In genomic region chr2:202278944-202279343, GRCh38 we compare ENCODE assay signal across 9 cellular contexts. TPM values are rescaled to one million over a fixed set of nuclear protein-coding genes. Genes with fewer than 3 reads are reported as not detected.
DNase-seq lines count a peak whose midpoint lies in the region; ATAC-seq and TF ChIP-seq lines count a peak whose summit lies in the region.
"Had no signal": no experiment of that assay in that cellular context is flagged by ENCODE, and none has a peak within 500 bp of the region (broad histone marks: within the 10 kb centered on the region; RNA-seq: fewer than 3 reads in every experiment).

No MANE protein-coding gene starts in this region.

- no peaks in the 10 kb centered on the region for H3K9me3 Mint-ChIP-seq in WTC11
- no peaks in the 10 kb centered on the region for H3K9me3 Mint-ChIP-seq in stimulated activated naive CD8-positive, alpha-beta T cell treated with anti-CD3 and anti-CD28 coated beads, Interleukin-15, amount 100 ng/mL, for 72 hours
- H3K9me3 Mint-ChIP-seq: T-cell had no signal

- CTCF ChIA-PET in WTC11 (lab: Charles Lee), result interaction anchor here (0.6 to 1.2 kb wide), 5 partner anchors 9 to 97 kb away, joined by 3 to 4 read pairs (median 3); partner anchors contain the start of gene BMPR2

- H3K27ac Mint-ChIP-seq in WTC11, result no peak overlapping the region
- H3K27ac Mint-ChIP-seq in stimulated activated naive CD8-positive, alpha-beta T cell treated with anti-CD3 and anti-CD28 coated beads, Interleukin-15, amount 100 ng/mL, for 72 hours, result peak overlapping the region; percentile 97 to 98

- peaks cover 0 to 86% (median 38%) of the 10 kb centered on the region in 9 donors for H3K36me3 ChIP-seq in heart right ventricle

- H3K9me3 ChIP-seq in heart right ventricle, result no peaks in the 10 kb centered on the region

- H3K4me3 Mint-ChIP-seq in WTC11, result no peak overlapping the region
- no peak overlapping the region for H3K4me3 Mint-ChIP-seq in stimulated activated naive CD8-positive, alpha-beta T cell treated with anti-CD3 and anti-CD28 coated beads, Interleukin-15, amount 100 ng/mL, for 72 hours

- no peaks in the 10 kb centered on the region for H3K4me1 Mint-ChIP-seq in WTC11
- H3K4me1 Mint-ChIP-seq in stimulated activated naive CD8-positive, alpha-beta T cell treated with anti-CD3 and anti-CD28 coated beads, Interleukin-15, amount 100 ng/mL, for 72 hours, result peaks cover 38% of the 10 kb centered on the region

- TF ChIP-seq RAD21 in Ishikawa (IDR thresholded peaks at IDR 0.05; ENCODE audit: low read depth), result peak; percentile 49

- POLR2A ChIA-PET in WTC11 (lab: Charles Lee), result interaction anchor here (1.3 kb wide), 1 partner anchor 9 kb away, joined by 3 read pairs; no protein-coding TSS in a partner anchor

- peaks cover 0 to 32% (median 21%) of the 10 kb centered on the region in 9 donors for H3K4me1 ChIP-seq in heart right ventricle

- WGBS in heart right ventricle, 2 donors, result 3 to 12% methylated on average over 1 of the region's 1 CpG

- TF ChIP-seq CTCF in WTC11 (IDR thresholded peaks at IDR 0.05), result no peak
- TF ChIP-seq CTCF in heart right ventricle (IDR thresholded peaks at IDR 0.05), result peak; percentile 28 to 80 (median 65)

- intact Hi-C loops in heart right ventricle (cut with DNase I), result loop anchor here in 3 of 10 donors (2.0 to 5.0 kb wide), 2 partner anchors 98 kb away; partner anchors contain the start of gene BMPR2 (in 3 of the 3)

- TF ChIP-seq EP300 in Ishikawa (IDR thresholded peaks at IDR 0.05; ENCODE audit: borderline replicate concordance), result no peak

- H3K27me3 Mint-ChIP-seq in WTC11 (ENCODE audit: low read depth), result no peaks in the 10 kb centered on the region
- H3K27me3 Mint-ChIP-seq in stimulated activated naive CD8-positive, alpha-beta T cell treated with anti-CD3 and anti-CD28 coated beads, Interleukin-15, amount 100 ng/mL, for 72 hours, result no peaks in the 10 kb centered on the region
- H3K27me3 Mint-ChIP-seq: T-cell had no signal

- H3K27ac ChIP-seq in heart right ventricle, result peak overlapping the region in 2 of 10 donors; percentile 1 to 59

- DNase-seq in DMS153 (lab: John Stamatoyannopoulos, UW), result peak; percentile 14
- DNase-seq in WTC11 (ENCODE audit: low spot score), result no peak
- no peak for DNase-seq in heart right ventricle
- DNase-seq in stimulated activated naive CD8-positive, alpha-beta T cell treated with anti-CD3 and anti-CD28 coated beads, Interleukin-15, amount 100 ng/mL, for 72 hours, result no peak
- no peak for DNase-seq in activated CD8-positive, alpha-beta memory T cell treated with anti-CD3 and anti-CD28 coated beads, Interleukin-2, amount 50 U/mL, for 48 hours
- no peak for DNase-seq in putamen (ENCODE audit: low spot score)
- DNase-seq: T-cell had no signal

- no peak overlapping the region for H3K4me3 ChIP-seq in heart right ventricle

- H3K36me3 Mint-ChIP-seq in WTC11, result peaks cover 51% of the 10 kb centered on the region

- no peaks in the 10 kb centered on the region for H3K27me3 ChIP-seq in heart right ventricle

- ATAC-seq in WTC11 (peak; percentile 68), heart right ventricle (peak in 7 of 8 donors; percentile 57 to 84 (median 74)), HG02588 (IDR thresholded peaks at IDR 0.05; ENCODE audit: unreplicated experiment) (no peak)
- ATAC-seq in stimulated activated naive CD8-positive, alpha-beta T cell treated with anti-CD3 and anti-CD28 coated beads, Interleukin-15, amount 100 ng/mL, for 72 hours, result no peak

TF ChIP-seq in Ishikawa, 13 proteins besides CTCF, POLR2A, EP300 and RAD21:
- TF ChIP-seq, protein P1, sequence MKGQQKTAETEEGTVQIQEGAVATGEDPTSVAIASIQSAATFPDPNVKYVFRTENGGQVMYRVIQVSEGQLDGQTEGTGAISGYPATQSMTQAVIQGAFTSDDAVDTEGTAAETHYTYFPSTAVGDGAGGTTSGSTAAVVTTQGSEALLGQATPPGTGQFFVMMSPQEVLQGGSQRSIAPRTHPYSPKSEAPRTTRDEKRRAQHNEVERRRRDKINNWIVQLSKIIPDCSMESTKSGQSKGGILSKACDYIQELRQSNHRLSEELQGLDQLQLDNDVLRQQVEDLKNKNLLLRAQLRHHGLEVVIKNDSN (IDR thresholded peaks at IDR 0.05), result no peak
- TF ChIP-seq, protein P2, sequence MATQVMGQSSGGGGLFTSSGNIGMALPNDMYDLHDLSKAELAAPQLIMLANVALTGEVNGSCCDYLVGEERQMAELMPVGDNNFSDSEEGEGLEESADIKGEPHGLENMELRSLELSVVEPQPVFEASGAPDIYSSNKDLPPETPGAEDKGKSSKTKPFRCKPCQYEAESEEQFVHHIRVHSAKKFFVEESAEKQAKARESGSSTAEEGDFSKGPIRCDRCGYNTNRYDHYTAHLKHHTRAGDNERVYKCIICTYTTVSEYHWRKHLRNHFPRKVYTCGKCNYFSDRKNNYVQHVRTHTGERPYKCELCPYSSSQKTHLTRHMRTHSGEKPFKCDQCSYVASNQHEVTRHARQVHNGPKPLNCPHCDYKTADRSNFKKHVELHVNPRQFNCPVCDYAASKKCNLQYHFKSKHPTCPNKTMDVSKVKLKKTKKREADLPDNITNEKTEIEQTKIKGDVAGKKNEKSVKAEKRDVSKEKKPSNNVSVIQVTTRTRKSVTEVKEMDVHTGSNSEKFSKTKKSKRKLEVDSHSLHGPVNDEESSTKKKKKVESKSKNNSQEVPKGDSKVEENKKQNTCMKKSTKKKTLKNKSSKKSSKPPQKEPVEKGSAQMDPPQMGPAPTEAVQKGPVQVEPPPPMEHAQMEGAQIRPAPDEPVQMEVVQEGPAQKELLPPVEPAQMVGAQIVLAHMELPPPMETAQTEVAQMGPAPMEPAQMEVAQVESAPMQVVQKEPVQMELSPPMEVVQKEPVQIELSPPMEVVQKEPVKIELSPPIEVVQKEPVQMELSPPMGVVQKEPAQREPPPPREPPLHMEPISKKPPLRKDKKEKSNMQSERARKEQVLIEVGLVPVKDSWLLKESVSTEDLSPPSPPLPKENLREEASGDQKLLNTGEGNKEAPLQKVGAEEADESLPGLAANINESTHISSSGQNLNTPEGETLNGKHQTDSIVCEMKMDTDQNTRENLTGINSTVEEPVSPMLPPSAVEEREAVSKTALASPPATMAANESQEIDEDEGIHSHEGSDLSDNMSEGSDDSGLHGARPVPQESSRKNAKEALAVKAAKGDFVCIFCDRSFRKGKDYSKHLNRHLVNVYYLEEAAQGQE (IDR thresholded peaks at IDR 0.05; ENCODE audit: low read depth), result peak; percentile 38; the same call in 1 of the 2 replicates

TF ChIP-seq in WTC11, 78 proteins besides CTCF, POLR2A, EP300 and RAD21:
- TF ChIP-seq TP53 (CRISPR knock-in tag; IDR thresholded peaks at IDR 0.05) (no peak), CREB1 (CRISPR knock-in tag; IDR thresholded peaks at IDR 0.05) (no peak)

RNA-seq across cellular contexts. Expression of gene NOP58, which starts 13.4 kb away (rescaled TPM):
- total RNA-seq in WTC11 (2021) (124 to 136 TPM (median 129 TPM) in 3 replicates), heart right ventricle (10 to 100 TPM; 18.7 to 28.8 (median 21.9) TPM)
- polyA plus RNA-seq in heart right ventricle, result 10 to 100 TPM; 28.0 to 68.5 TPM

RNA-seq across cellular contexts. Expression of gene SUMO1, which starts 40.5 kb away (rescaled TPM):
- total RNA-seq in WTC11 (2021) (172 to 181 TPM (median 172 TPM) in 3 replicates), heart right ventricle (10 to 100 TPM; 62.2 to 72.8 (median 68.5) TPM)
- 10 to 100 TPM; 63.1 to 65.3 TPM for polyA plus RNA-seq in heart right ventricle

Comparison
In these comparisons a context has a peak if more than half of its experiments do, and no peak if none do; other contexts are left out.
1. ATAC-seq: peak in WTC11 (single experiment) and heart right ventricle (7 of 8); none in stimulated activated naive CD8-positive, alpha-beta T cell treated with anti-CD3 and anti-CD28 coated beads, Interleukin-15, amount 100 ng/mL, for 72 hours (single experiment) and HG02588 (single experiment).